ENCODE assay signal across 1 cellular context in genomic region chr1:7550261-7550850, GRCh38.
TF ChIP-seq lines count a peak whose summit lies in the region.

No MANE protein-coding gene starts in this region.

TF ChIP-seq in GM23338, 12 proteins besides CTCF, POLR2A, EP300 and RAD21 (continued from another document):
- no peak for TF ChIP-seq REST (IDR thresholded peaks at IDR 0.05; ENCODE audit: unreplicated experiment)
- no peak for TF ChIP-seq EZH2 (IDR thresholded peaks at IDR 0.05; ENCODE audit: low read depth, unreplicated experiment)
- no peak for TF ChIP-seq NANOG (IDR thresholded peaks at IDR 0.05; ENCODE audit: borderline replicate concordance)
- TF ChIP-seq CREB1 (CRISPR knock-in tag; IDR thresholded peaks at IDR 0.05; ENCODE audit: low read depth) = no peak
- no peak for TF ChIP-seq ZNF462 (CRISPR knock-in tag; IDR thresholded peaks at IDR 0.05)
